28 cellular contexts compared by ENCODE assay signal in the genomic region with DNA sequence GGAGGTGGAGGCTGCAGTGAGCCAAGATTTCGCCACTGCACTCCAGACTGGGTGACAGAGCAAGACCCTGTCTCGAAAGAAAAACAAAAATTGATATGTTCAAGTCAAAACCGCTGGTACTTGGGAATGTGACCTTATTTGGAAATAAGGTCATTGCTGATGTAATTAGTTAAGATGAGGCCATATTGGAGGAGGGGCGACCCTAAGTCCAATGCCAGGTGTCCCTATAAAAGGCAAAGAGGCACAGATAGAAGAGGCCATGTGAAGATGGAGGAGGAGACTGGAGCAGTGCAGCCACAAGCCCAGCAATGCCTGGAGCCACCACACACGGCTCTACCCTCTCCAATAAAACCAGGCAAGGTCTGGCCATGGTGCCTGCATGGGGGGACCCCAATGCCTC. TPM values are rescaled to one million over a fixed set of nuclear protein-coding genes. Genes with fewer than 3 reads are reported as not detected.
"Had no signal": no experiment of that assay in that cellular context is flagged by ENCODE, and none has a peak within 500 bp of the region (broad histone marks: within the 10 kb centered on the region; RNA-seq: fewer than 3 reads in every experiment).

No MANE protein-coding gene starts in this region.

- FAIRE-seq: colon, islet of Langerhans, pancreas had no signal

- H3K4me3 Mint-ChIP-seq: endodermal cell; natural killer cell; stimulated activated memory B cell treated with anti-CD40 and anti-IgM and Interleukin-4, amounts not matched to agents 10 μg/mL and 1 μg/mL and 100 μg/mL, for 72 hours; type B pancreatic cell had no signal

- H3K27ac Mint-ChIP-seq: endodermal cell; natural killer cell; stimulated activated memory B cell treated with anti-CD40 and anti-IgM and Interleukin-4, amounts not matched to agents 10 μg/mL and 1 μg/mL and 100 μg/mL, for 72 hours; type B pancreatic cell had no signal

- H3K4me1 Mint-ChIP-seq: endodermal cell had no signal

- DNase-seq: cerebellar nuclear complex; dorsolateral prefrontal cortex; effector CD8-positive, alpha-beta T cell; endodermal cell; foreskin melanocyte; glutamatergic neuron; heart right ventricle; hippocampal formation; left cardiac atrium; left ventricle myocardium inferior; lower lobe of right lung; natural killer cell; occipital lobe; pancreas; retina; sigmoid colon; stimulated activated CD4-positive, alpha-beta T cell treated with anti-CD3 and anti-CD28 coated beads, Interleukin-4, amount 100 ng/mL, for 4 hours; stimulated activated naive CD8-positive, alpha-beta T cell treated with anti-CD3 and anti-CD28 coated beads, Interleukin-15, Interleukin-2, amounts not matched to agents 100 U/mL and 50 U/mL, for 24 hours; testis; tibial artery had no signal

- H3K27ac ChIP-seq: dorsolateral prefrontal cortex, epithelial cell of prostate, heart right ventricle, left ventricle myocardium inferior, lower lobe of right lung, pancreas, sigmoid colon, testis, tibial artery had no signal

- H3K9me3 ChIP-seq: left ventricle myocardium inferior, lower lobe of right lung, pancreas, sigmoid colon, testis, tibial artery had no signal

- H3K4me3 ChIP-seq: dorsolateral prefrontal cortex, heart right ventricle, left ventricle myocardium inferior, lower lobe of right lung, pancreas, sigmoid colon, tibial artery had no signal

- H3K4me1 ChIP-seq: pancreas had no signal

- ATAC-seq: esophagus mucosa; natural killer cell; stimulated activated memory B cell treated with anti-CD40 and anti-IgM and Interleukin-4, amounts not matched to agents 10 μg/mL and 1 μg/mL and 100 μg/mL, for 72 hours; stimulated activated naive CD8-positive, alpha-beta T cell treated with anti-CD3 and anti-CD28 coated beads, Interleukin-15, Interleukin-2, amounts not matched to agents 100 U/mL and 50 U/mL, for 24 hours had no signal

- H3K9me3 Mint-ChIP-seq: natural killer cell had no signal

- H3K27me3 ChIP-seq: dorsolateral prefrontal cortex, pancreas, testis, tibial artery had no signal

- H3K36me3 ChIP-seq: heart right ventricle, left ventricle myocardium inferior, lower lobe of right lung, pancreas, sigmoid colon, tibial artery had no signal

- H3K36me3 Mint-ChIP-seq: natural killer cell; stimulated activated memory B cell treated with anti-CD40 and anti-IgM and Interleukin-4, amounts not matched to agents 10 μg/mL and 1 μg/mL and 100 μg/mL, for 72 hours; type B pancreatic cell had no signal

RNA-seq across cellular contexts. Expression of gene JPH3, which starts 50.8 kb away (rescaled TPM):
- total RNA-seq: mononuclear cell, natural killer cell, skeletal muscle tissue had no signal
